ENCODE assay signal across 22 cellular contexts in the genomic region with DNA sequence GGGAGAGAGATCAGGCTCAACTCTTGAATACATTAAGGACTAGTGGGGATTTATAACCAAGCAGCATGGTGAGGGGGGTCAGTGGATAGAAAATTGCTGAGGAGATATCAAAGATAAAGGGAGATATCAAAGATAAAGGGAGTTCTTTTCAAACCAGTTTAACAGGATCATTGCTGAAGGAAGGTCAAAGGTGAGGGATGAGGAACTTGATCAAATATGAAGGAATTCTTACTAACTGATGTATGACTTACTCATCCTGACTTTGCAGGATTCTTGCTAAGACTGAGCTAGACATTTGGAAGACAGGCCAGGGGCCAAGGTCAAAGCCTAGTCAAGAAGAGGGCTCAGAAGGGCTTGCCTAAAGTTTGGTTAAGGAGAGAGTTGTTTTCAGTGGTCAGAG. TPM values are rescaled to one million over a fixed set of nuclear protein-coding genes. Genes with fewer than 3 reads are reported as not detected.
DNase-seq lines count a peak whose midpoint lies in the region; ATAC-seq, FAIRE-seq and TF ChIP-seq lines count a peak whose summit lies in the region.
"Had no signal": no experiment of that assay in that cellular context is flagged by ENCODE, and none has a peak within 500 bp of the region (broad histone marks: within the 10 kb centered on the region; RNA-seq: fewer than 3 reads in every experiment).

No MANE protein-coding gene starts in this region.

- POLR2A ChIA-PET in Caco-2 (lab: Charles Lee), result interaction anchor here (1.1 kb wide), 1 partner anchor 10 kb away, joined by 3 read pairs; no protein-coding TSS in a partner anchor

- CTCF ChIA-PET in Caco-2 (lab: Charles Lee), result interaction anchor here (1.0 kb wide), 2 partner anchors 10 to 33 kb away, joined by 3 to 4 read pairs; no protein-coding TSS in a partner anchor

- H3K27ac Mint-ChIP-seq in Caco-2 (ENCODE audit: unreplicated experiment), result peak overlapping the region; percentile 94
- H3K27ac Mint-ChIP-seq in activated naive CD8-positive, alpha-beta T cell treated with anti-CD3 and anti-CD28 coated beads for 36 hours, result no peak overlapping the region
- no peak overlapping the region for H3K27ac Mint-ChIP-seq in effector memory CD8-positive, alpha-beta T cell
- H3K27ac Mint-ChIP-seq: activated CD4-positive, alpha-beta memory T cell treated with anti-CD3 and anti-CD28 coated beads for 36 hours had no signal

- H3K4me2 ChIP-seq in keratinocyte (ENCODE audit: control insufficient read depth, extremely low read depth, insufficient read depth, low read depth, low read length), result no peak overlapping the region

- H4K20me1 ChIP-seq in keratinocyte (ENCODE audit: control insufficient read depth, extremely low read depth, insufficient read depth, low read length), result no peaks in the 10 kb centered on the region

- BruUV-seq in Caco-2 (replicated peaks; lab: Mats Ljungman, UMichigan), result no TSS peak

- peak in 1 of 2 experiments; percentile 43 for DNase-seq in Caco-2
- DNase-seq in M059J (ENCODE audit: low read depth), result peak; percentile 44
- peak; percentile 20 for DNase-seq in brain microvascular endothelial cell
- DNase-seq in keratinocyte (ENCODE audit: low read depth, low spot score), result no peak
- DNase-seq in activated naive CD8-positive, alpha-beta T cell treated with anti-CD3 and anti-CD28 coated beads for 36 hours, result no peak
- no peak for DNase-seq in kidney
- no peak for DNase-seq in effector memory CD8-positive, alpha-beta T cell
- no peak for DNase-seq in colonic mucosa
- DNase-seq: activated CD4-positive, alpha-beta memory T cell treated with anti-CD3 and anti-CD28 coated beads for 36 hours; activated T-cell treated with anti-CD3 and anti-CD28 coated beads, Interleukin-2, amount 50 U/mL, for 48 hours; effector memory CD4-positive, alpha-beta T cell; GDM1; MV-4-11; NCI-H1930; NCI-H524; OCI-M1; stimulated activated CD4-positive, alpha-beta T cell treated with anti-CD3 and anti-CD28 coated beads, Interleukin-2, amount 100 ng/mL, for 48 hours had no signal

- peaks cover 89% of the 10 kb centered on the region for H3K4me1 ChIP-seq in Caco-2
- H3K4me1 ChIP-seq in keratinocyte (ENCODE audit: control insufficient read depth, extremely low read depth, insufficient read depth, low read length), result peaks cover 26% of the 10 kb centered on the region
- H3K4me1 ChIP-seq in kidney (ENCODE audit: control insufficient read depth in 1 of 2, insufficient read depth in 1 of 2, low read depth in 1 of 2, low read length in 2 of 2), result peaks cover 8 to 9% of the 10 kb centered on the region in 2 donors
- no peaks in the 10 kb centered on the region for H3K4me1 ChIP-seq in colonic mucosa

- H3K9ac ChIP-seq in keratinocyte (ENCODE audit: control insufficient read depth, extremely low read depth, insufficient read depth, low read length) (no peak overlapping the region), kidney (ENCODE audit: low read length in 2 of 2) (no peak overlapping the region), colonic mucosa (ENCODE audit: low read depth in 2 of 2, low read length in 2 of 2) (no peak overlapping the region)

- intact Hi-C loops in Caco-2 (cut with micrococcal nuclease; ENCODE audit: unreplicated experiment) (no loop called here), kidney (cut with DNase I) (no loop called here), colonic mucosa (cut with DNase I) (no loop called here)

- H3K36me3 ChIP-seq in Caco-2 (ENCODE audit: control insufficient read depth, insufficient read depth, low read length), result peaks cover 7% of the 10 kb centered on the region
- peaks cover 34% of the 10 kb centered on the region for H3K36me3 ChIP-seq in brain microvascular endothelial cell (replicated peaks)
- H3K36me3 ChIP-seq in keratinocyte (ENCODE audit: control insufficient read depth in 2 of 2, extremely low read depth in 1 of 2, insufficient read depth in 2 of 2, low read length in 2 of 2), result peaks cover 18 to 27% of the 10 kb centered on the region in 2 experiments
- peaks cover 42 to 53% of the 10 kb centered on the region in 2 donors for H3K36me3 ChIP-seq in kidney (ENCODE audit: control insufficient read depth in 1 of 2, insufficient read depth in 2 of 2, low read length in 2 of 2)
- peaks cover 7% of the 10 kb centered on the region for H3K36me3 ChIP-seq in colonic mucosa

- no peaks in the 10 kb centered on the region for H3K27me3 ChIP-seq in Caco-2 (replicated peaks; ENCODE audit: control insufficient read depth, insufficient read depth, low read length)
- H3K27me3 ChIP-seq in brain microvascular endothelial cell (replicated peaks), result no peaks in the 10 kb centered on the region
- H3K27me3 ChIP-seq in keratinocyte (ENCODE audit: control insufficient read depth, extremely low read depth, insufficient read depth, low read length), result no peaks in the 10 kb centered on the region
- H3K27me3 ChIP-seq in colonic mucosa, result no peaks in the 10 kb centered on the region
- H3K27me3 ChIP-seq: vagina had no signal

- no peak for TF ChIP-seq CTCF in Caco-2 (IDR thresholded peaks at IDR 0.05; ENCODE audit: insufficient read depth in 1 of 2, low read depth in 1 of 2, low read length in 1 of 2, severe bottlenecking in 1 of 2, unreplicated experiment in 1 of 2)
- TF ChIP-seq CTCF in brain microvascular endothelial cell (IDR thresholded peaks at IDR 0.05; ENCODE audit: low read depth, low read length, missing control alignments), result no peak
- TF ChIP-seq CTCF in keratinocyte (optimal IDR thresholded peaks at IDR 0.05 in 1 of 3, IDR thresholded peaks at IDR 0.05 in 1 of 3, conservative IDR thresholded peaks at IDR 0.05 in 1 of 3; ENCODE audit: extremely low read depth in 1 of 3, insufficient read depth in 2 of 3, low read length in 3 of 3), result no peak
- no peak for TF ChIP-seq CTCF in kidney (IDR thresholded peaks at IDR 0.05; ENCODE audit: borderline replicate concordance, extremely low read depth, insufficient read depth)
- no peak for TF ChIP-seq CTCF in colonic mucosa (IDR thresholded peaks at IDR 0.05)

- peaks cover 6% of the 10 kb centered on the region for H3K9me3 Mint-ChIP-seq in Caco-2 (ENCODE audit: unreplicated experiment)
- H3K9me3 Mint-ChIP-seq in activated naive CD8-positive, alpha-beta T cell treated with anti-CD3 and anti-CD28 coated beads for 36 hours, result no peaks in the 10 kb centered on the region
- no peaks in the 10 kb centered on the region for H3K9me3 Mint-ChIP-seq in effector memory CD8-positive, alpha-beta T cell
- H3K9me3 Mint-ChIP-seq: activated CD4-positive, alpha-beta memory T cell treated with anti-CD3 and anti-CD28 coated beads for 36 hours had no signal

- H3K9me3 ChIP-seq in Caco-2 (no peaks in the 10 kb centered on the region), keratinocyte (ENCODE audit: control insufficient read depth, low read depth, low read length) (no peaks in the 10 kb centered on the region), kidney (ENCODE audit: control insufficient read depth in 1 of 2, low read length in 2 of 2) (no peaks in the 10 kb centered on the region), colonic mucosa (no peaks in the 10 kb centered on the region)
- H3K9me3 ChIP-seq: vagina had no signal

- H3K9me1 ChIP-seq in keratinocyte (ENCODE audit: control insufficient read depth, extremely low read depth, insufficient read depth, low read length), result no peaks in the 10 kb centered on the region

- H3K79me2 ChIP-seq in keratinocyte (ENCODE audit: control insufficient read depth, insufficient read depth, low read length), result peaks cover 8% of the 10 kb centered on the region

- in situ Hi-C loops in brain microvascular endothelial cell (cut with HindIII; ENCODE audit: low pct_ligation_motif_present, low sequenced_read_pairs), result no loop called here

- peak overlapping the region; percentile 52 for H3K4me3 Mint-ChIP-seq in Caco-2 (ENCODE audit: unreplicated experiment)
- H3K4me3 Mint-ChIP-seq in activated naive CD8-positive, alpha-beta T cell treated with anti-CD3 and anti-CD28 coated beads for 36 hours, result no peak overlapping the region
- no peak overlapping the region for H3K4me3 Mint-ChIP-seq in effector memory CD8-positive, alpha-beta T cell
- H3K4me3 Mint-ChIP-seq: activated CD4-positive, alpha-beta memory T cell treated with anti-CD3 and anti-CD28 coated beads for 36 hours had no signal

- no peak for ATAC-seq in effector memory CD8-positive, alpha-beta T cell (replicated peaks)
- ATAC-seq: GM12878, sciatic nerve had no signal

- H3K4me3 ChIP-seq in Caco-2 (ENCODE audit: low read depth, low read length) (no peak overlapping the region), brain microvascular endothelial cell (ENCODE audit: low read depth, low read length) (no peak overlapping the region), keratinocyte (ENCODE audit: control insufficient read depth in 2 of 3, extremely low read depth in 1 of 3, insufficient read depth in 2 of 3, low read depth in 1 of 3, low read length in 3 of 3) (no peak overlapping the region), kidney (ENCODE audit: low read length in 2 of 2) (no peak overlapping the region), colonic mucosa (no peak overlapping the region)
- H3K4me3 ChIP-seq: GM12878, vagina had no signal

- H3K27me3 Mint-ChIP-seq in Caco-2 (ENCODE audit: insufficient read depth, unreplicated experiment), result no peaks in the 10 kb centered on the region
- H3K27me3 Mint-ChIP-seq in activated naive CD8-positive, alpha-beta T cell treated with anti-CD3 and anti-CD28 coated beads for 36 hours, result no peaks in the 10 kb centered on the region
- no peaks in the 10 kb centered on the region for H3K27me3 Mint-ChIP-seq in effector memory CD8-positive, alpha-beta T cell
- H3K27me3 Mint-ChIP-seq: activated CD4-positive, alpha-beta memory T cell treated with anti-CD3 and anti-CD28 coated beads for 36 hours had no signal

- FAIRE-seq in keratinocyte (lab: Jason Lieb, UNC) (peak; percentile 13), kidney (lab: Jason Lieb, UNC) (no peak)
- FAIRE-seq: GM12878 had no signal

- H2AFZ ChIP-seq in keratinocyte (ENCODE audit: control insufficient read depth, low read length), result no peak overlapping the region

- H3K36me3 Mint-ChIP-seq in Caco-2 (ENCODE audit: insufficient read depth, unreplicated experiment), result peaks cover 47% of the 10 kb centered on the region
- peaks cover 13% of the 10 kb centered on the region for H3K36me3 Mint-ChIP-seq in activated naive CD8-positive, alpha-beta T cell treated with anti-CD3 and anti-CD28 coated beads for 36 hours
- peaks cover 29% of the 10 kb centered on the region for H3K36me3 Mint-ChIP-seq in effector memory CD8-positive, alpha-beta T cell (ENCODE audit: insufficient read depth)

- dilution Hi-C loops in keratinocyte (cut with MboI; ENCODE audit: extremely low pct_ligation_motif_present, low sequenced_read_pairs), result no loop called here

- H3K27ac ChIP-seq in brain microvascular endothelial cell, result no peak overlapping the region
- peak overlapping the region; percentile 19 for H3K27ac ChIP-seq in keratinocyte (ENCODE audit: control insufficient read depth, insufficient read depth, low read length)
- H3K27ac ChIP-seq in kidney (ENCODE audit: low read depth in 2 of 2, low read length in 2 of 2), result no peak overlapping the region
- H3K27ac ChIP-seq in colonic mucosa, result no peak overlapping the region
- H3K27ac ChIP-seq: vagina had no signal

- H3K4me1 Mint-ChIP-seq in Caco-2 (ENCODE audit: low read depth, unreplicated experiment), result peaks cover 42% of the 10 kb centered on the region
- peaks cover 22% of the 10 kb centered on the region for H3K4me1 Mint-ChIP-seq in activated naive CD8-positive, alpha-beta T cell treated with anti-CD3 and anti-CD28 coated beads for 36 hours
- H3K4me1 Mint-ChIP-seq in effector memory CD8-positive, alpha-beta T cell (ENCODE audit: low read depth in 2 of 2), result peaks cover 16 to 34% of the 10 kb centered on the region in 2 donors

RNA-seq across cellular contexts. Expression of gene ABHD4, which starts 4.8 kb away (rescaled TPM):
- 64.5 and 73.5 TPM in 2 replicates for total RNA-seq in Caco-2 (2022)
- 21.7 and 30.5 TPM in 2 replicates for total RNA-seq in M059J (2014; rRNA removed; shearing (Covaris generic))
- 13.9 to 28.3 TPM (median 17.7 TPM) in 3 replicates for polyA plus RNA-seq in keratinocyte
- polyA plus RNA-seq in keratinocyte (2011; ENCODE audit: low read depth), result 3.4 TPM
- 15.9 and 17.5 TPM in 2 replicates for polyA plus RNA-seq in keratinocyte (2011; cell fraction: cytosol; rRNA removed)
- 18.0 and 19.0 TPM in 2 replicates for polyA plus RNA-seq in keratinocyte (2011; cell fraction: nucleus; rRNA removed)
- polyA plus RNA-seq in keratinocyte (2012; ENCODE audit: low replicate concordance), result 10.5 and 15.4 TPM in 2 replicates
- polyA minus RNA-seq in keratinocyte, result 13.1 to 24.0 TPM (median 23.8 TPM) in 3 replicates
- 19.2 TPM for polyA minus RNA-seq in keratinocyte (2011; cell fraction: cytosol; rRNA and poly(A)+ RNA removed)
- polyA minus RNA-seq in keratinocyte (2011; cell fraction: nucleus; rRNA and poly(A)+ RNA removed), result 10.4 and 14.1 TPM in 2 replicates
- total RNA-seq in activated naive CD8-positive, alpha-beta T cell treated with anti-CD3 and anti-CD28 coated beads for 36 hours, result 1 to 10 TPM; 8.2 to 8.7 TPM
- total RNA-seq in kidney, result 34.1 TPM
- 45.2 TPM for polyA plus RNA-seq in kidney (ENCODE audit: insufficient read depth, low read depth, low replicate concordance)
- total RNA-seq in colonic mucosa, result 10 to 100 TPM; 14.5 to 32.4 TPM

RNA-seq across cellular contexts. Expression of gene DAD1, which starts 13.8 kb away (rescaled TPM):
- total RNA-seq in Caco-2 (2022), result 151 and 160 TPM in 2 replicates
- total RNA-seq in M059J (2014; rRNA removed; shearing (Covaris generic)), result 515 and 811 TPM in 2 replicates
- 351 to 437 TPM (median 369 TPM) in 3 replicates for polyA plus RNA-seq in keratinocyte
- 97.1 TPM for polyA plus RNA-seq in keratinocyte (2011; ENCODE audit: low read depth)
- polyA plus RNA-seq in keratinocyte (2011; cell fraction: cytosol; rRNA removed), result 431 and 472 TPM in 2 replicates
- polyA plus RNA-seq in keratinocyte (2011; cell fraction: nucleus; rRNA removed), result 304 and 366 TPM in 2 replicates
- 283 and 302 TPM in 2 replicates for polyA plus RNA-seq in keratinocyte (2012; ENCODE audit: low replicate concordance)
- polyA minus RNA-seq in keratinocyte, result 168 to 246 TPM (median 203 TPM) in 3 replicates
- polyA minus RNA-seq in keratinocyte (2011; cell fraction: cytosol; rRNA and poly(A)+ RNA removed), result 148 TPM
- polyA minus RNA-seq in keratinocyte (2011; cell fraction: nucleus; rRNA and poly(A)+ RNA removed), result 62.1 and 69.0 TPM in 2 replicates
- total RNA-seq in activated naive CD8-positive, alpha-beta T cell treated with anti-CD3 and anti-CD28 coated beads for 36 hours, result 100 to 1,000 TPM; 197 to 208 TPM
- total RNA-seq in kidney, result 205 TPM
- 523 TPM for polyA plus RNA-seq in kidney (ENCODE audit: insufficient read depth, low read depth, low replicate concordance)
- total RNA-seq in colonic mucosa, result 100 to 1,000 TPM; 163 to 219 TPM

RNA-seq across cellular contexts. Expression of gene OR6J1, which starts 41.3 kb away (rescaled TPM):
- total RNA-seq in Caco-2 (2022), result 0.16 and 0.18 TPM in 2 replicates
- not detected in 2 replicates for total RNA-seq in M059J (2014; rRNA removed; shearing (Covaris generic))
- polyA plus RNA-seq in keratinocyte, result not detected in 3 replicates
- polyA plus RNA-seq in keratinocyte (2011; ENCODE audit: low read depth), result not detected
- polyA plus RNA-seq in keratinocyte (2011; cell fraction: cytosol; rRNA removed), result not detected in 2 replicates
- polyA plus RNA-seq in keratinocyte (2011; cell fraction: nucleus; rRNA removed), result not detected in 2 replicates
- not detected in 2 replicates for polyA plus RNA-seq in keratinocyte (2012; ENCODE audit: low replicate concordance)
- polyA minus RNA-seq in keratinocyte, result not detected in 3 replicates
- not detected for polyA minus RNA-seq in keratinocyte (2011; cell fraction: cytosol; rRNA and poly(A)+ RNA removed)
- not detected in 2 replicates for polyA minus RNA-seq in keratinocyte (2011; cell fraction: nucleus; rRNA and poly(A)+ RNA removed)
- not detected for total RNA-seq in activated naive CD8-positive, alpha-beta T cell treated with anti-CD3 and anti-CD28 coated beads for 36 hours
- total RNA-seq in kidney, result not detected
- polyA plus RNA-seq in kidney (ENCODE audit: insufficient read depth, low read depth, low replicate concordance), result not detected
- total RNA-seq in colonic mucosa, result not detected
- total RNA-seq: activated CD4-positive, alpha-beta memory T cell treated with anti-CD3 and anti-CD28 coated beads for 36 hours; cardiac septum; GM12878; liver; sciatic nerve; vagina had no signal
- polyA plus RNA-seq: GM12878, liver had no signal

Comparison
In these comparisons a context has a peak if more than half of its experiments do, and no peak if none do; other contexts are left out.
1. DNase-seq: peak in M059J (single experiment) and brain microvascular endothelial cell (single experiment); none in keratinocyte (single experiment), activated naive CD8-positive, alpha-beta T cell treated with anti-CD3 and anti-CD28 coated beads for 36 hours (single experiment), kidney (single experiment), effector memory CD8-positive, alpha-beta T cell (0 of 3) and colonic mucosa (single experiment).